30 cellular contexts compared by ENCODE assay signal in the genomic region with DNA sequence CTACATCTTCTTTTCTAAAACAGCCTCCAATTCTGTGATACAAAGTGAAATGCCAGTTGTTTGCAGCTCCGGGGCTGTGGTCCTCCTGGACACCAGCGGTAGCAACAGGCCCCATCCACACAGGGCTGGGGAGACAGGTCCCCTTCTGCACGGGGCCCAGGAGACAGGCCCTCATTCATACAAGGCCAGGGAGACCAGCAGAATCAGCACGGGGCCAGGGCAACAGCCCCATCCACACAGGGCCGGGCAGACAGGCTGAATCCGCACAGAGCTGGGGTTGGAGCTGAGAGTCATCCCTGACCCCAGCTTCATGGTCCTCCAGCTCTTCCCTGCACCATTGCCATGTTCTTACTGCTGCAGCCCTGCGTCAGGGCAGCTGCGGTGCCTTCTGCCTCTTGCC.
"Had no signal": no experiment of that assay in that cellular context is flagged by ENCODE, and none has a peak within 500 bp of the region (broad histone marks: within the 10 kb centered on the region; RNA-seq: fewer than 3 reads in every experiment).

No MANE protein-coding gene starts in this region.

- H3K9me3 Mint-ChIP-seq: activated CD4-positive, alpha-beta T cell treated with anti-CD3 and anti-CD28 coated beads, Interleukin-2, amount 10 ng/mL, durations not matched to agents 7 days and 5 days; activated naive CD4-positive, alpha-beta T cell treated with anti-CD3 and anti-CD28 coated beads, Interleukin-2, amount 50 U/mL, for 24 hours; activated naive CD8-positive, alpha-beta T cell treated with anti-CD3 and anti-CD28 coated beads, Interleukin-2, amount 10 ng/mL, durations not matched to agents 7 days and 5 days; activated T-cell treated with anti-CD3 and anti-CD28 coated beads, Interleukin-2, amount 50 U/mL, for 24 hours; activated T-helper 2 cell treated with anti-CD3 and anti-CD28 coated beads, Interferon-gamma antibody, Interleukin-2, Interleukin-4, amounts not matched to agents 10 μg/mL and 5 μg/mL and 100 μg/mL, durations not matched to agents 14 hours and 24 hours and 36 hours; central memory CD8-positive, alpha-beta T cell; WTC11 had no signal

- H3K27ac Mint-ChIP-seq: activated CD4-positive, alpha-beta T cell treated with anti-CD3 and anti-CD28 coated beads for 36 hours; activated CD8-positive, alpha-beta T cell treated with anti-CD3 and anti-CD28 coated beads, Interleukin-2, amount 10 ng/mL, durations not matched to agents 7 days and 5 days; activated naive CD4-positive, alpha-beta T cell treated with anti-CD3 and anti-CD28 coated beads, Interleukin-2, amount 50 U/mL, for 24 hours; activated T-cell treated with anti-CD3 and anti-CD28 coated beads, Interleukin-2, amount 50 U/mL, for 24 hours; activated T-helper 2 cell treated with anti-CD3 and anti-CD28 coated beads, Interferon-gamma antibody, Interleukin-2, Interleukin-4, amounts not matched to agents 10 μg/mL and 5 μg/mL and 100 μg/mL, durations not matched to agents 14 hours and 24 hours and 36 hours; WTC11 had no signal

- H3K9me3 ChIP-seq: ascending aorta, MG63, SJCRH30 had no signal

- H3K36me3 ChIP-seq: ascending aorta, cardiac muscle cell, MG63, SJCRH30 had no signal

- H3K36me3 Mint-ChIP-seq: activated naive CD8-positive, alpha-beta T cell treated with anti-CD3 and anti-CD28 coated beads, Interleukin-2, amount 10 ng/mL, durations not matched to agents 7 days and 5 days; WTC11 had no signal

- DNase-seq: activated CD4-positive, alpha-beta T cell treated with anti-CD3 and anti-CD28 coated beads for 36 hours; activated CD4-positive, alpha-beta T cell treated with anti-CD3 and anti-CD28 coated beads, Interleukin-2, amount 10 ng/mL, durations not matched to agents 7 days and 5 days; activated CD4-positive, alpha-beta T cell treated with anti-CD3 and anti-CD28 coated beads, Interleukin-2, amount 50 U/mL, for 48 hours; activated CD8-positive, alpha-beta T cell treated with anti-CD3 and anti-CD28 coated beads, Interleukin-2, amount 10 ng/mL, durations not matched to agents 7 days and 5 days; activated gamma-delta T cell; activated naive CD4-positive, alpha-beta T cell treated with Interleukin-2 at 50 U/mL for 16 hours; activated naive CD8-positive, alpha-beta T cell treated with anti-CD3 and anti-CD28 coated beads, Interleukin-2, amount 10 ng/mL, durations not matched to agents 7 days and 5 days; activated T-cell treated with anti-CD3 and anti-CD28 coated beads, Interleukin-2, amount 50 U/mL, for 24 hours; amygdala; NCI-H1048; NCI-H1105 treated with DMSO at 0.1 percent for 48 hours; NCI-H1436; NCI-H1694; NCI-H1930; NCI-H2081 treated with DMSO at 0.1 percent for 48 hours; NCI-H345; NCI-H524 treated with DMSO at 0.1 percent for 48 hours; PC-9; SHP77; SJCRH30; T1000 had no signal

- H3K4me2 ChIP-seq: PC-9 had no signal

- H3K4me3 ChIP-seq: ascending aorta, cardiac muscle cell, MG63, PC-9, SJCRH30, SK-N-MC had no signal

- H3K27ac ChIP-seq: ascending aorta, cardiac muscle cell, PC-9, SJCRH30, SK-N-MC had no signal

- H3K27me3 ChIP-seq: ascending aorta, cardiac muscle cell, MG63, SJCRH30 had no signal

- ATAC-seq: activated CD4-positive, alpha-beta T cell treated with anti-CD3 and anti-CD28 coated beads for 36 hours; activated CD4-positive, CD25-positive, alpha-beta regulatory T cell treated with anti-CD3 and anti-CD28 coated beads, Interleukin-2, amount 50 U/mL, for 24 hours; activated CD8-positive, alpha-beta T cell treated with anti-CD3 and anti-CD28 coated beads, Interleukin-2, amount 10 ng/mL, durations not matched to agents 7 days and 5 days; WTC11 had no signal

- H2AFZ ChIP-seq: PC-9 had no signal

- H3K27me3 Mint-ChIP-seq: activated CD4-positive, alpha-beta T cell treated with anti-CD3 and anti-CD28 coated beads for 36 hours; activated CD4-positive, alpha-beta T cell treated with anti-CD3 and anti-CD28 coated beads, Interleukin-2, amount 10 ng/mL, durations not matched to agents 7 days and 5 days; activated naive CD4-positive, alpha-beta T cell treated with anti-CD3 and anti-CD28 coated beads, Interleukin-2, amount 50 U/mL, for 24 hours; activated naive CD8-positive, alpha-beta T cell treated with anti-CD3 and anti-CD28 coated beads, Interleukin-2, amount 10 ng/mL, durations not matched to agents 7 days and 5 days; activated T-cell treated with anti-CD3 and anti-CD28 coated beads, Interleukin-2, amount 50 U/mL, for 24 hours; central memory CD8-positive, alpha-beta T cell had no signal

- H3K4me3 Mint-ChIP-seq: activated CD4-positive, alpha-beta T cell treated with anti-CD3 and anti-CD28 coated beads for 36 hours; activated CD4-positive, alpha-beta T cell treated with anti-CD3 and anti-CD28 coated beads, Interleukin-2, amount 10 ng/mL, durations not matched to agents 7 days and 5 days; activated CD8-positive, alpha-beta T cell treated with anti-CD3 and anti-CD28 coated beads, Interleukin-2, amount 10 ng/mL, durations not matched to agents 7 days and 5 days; activated naive CD4-positive, alpha-beta T cell treated with anti-CD3 and anti-CD28 coated beads, Interleukin-2, amount 50 U/mL, for 24 hours; activated naive CD8-positive, alpha-beta T cell treated with anti-CD3 and anti-CD28 coated beads, Interleukin-2, amount 10 ng/mL, durations not matched to agents 7 days and 5 days; activated T-cell treated with anti-CD3 and anti-CD28 coated beads, Interleukin-2, amount 50 U/mL, for 24 hours; central memory CD8-positive, alpha-beta T cell; WTC11 had no signal

- H3K4me1 ChIP-seq: SJCRH30 had no signal
